ENCODE assay signal across 13 cellular contexts in genomic region chr1:51170342-51170741, GRCh38.
DNase-seq lines count a peak whose midpoint lies in the region; ATAC-seq, FAIRE-seq and TF ChIP-seq lines count a peak whose summit lies in the region.
"Had no signal": no experiment of that assay in that cellular context is flagged by ENCODE, and none has a peak within 500 bp of the region (broad histone marks: within the 10 kb centered on the region; RNA-seq: fewer than 3 reads in every experiment).

No MANE protein-coding gene starts in this region.

- H3K9ac ChIP-seq in adipocyte (ENCODE audit: low read length), result no peak overlapping the region
- H3K9ac ChIP-seq: neural progenitor cell had no signal

- H3K27me3 ChIP-seq in adipocyte (replicated peaks; ENCODE audit: control insufficient read depth, insufficient read depth, low read length), result no peaks in the 10 kb centered on the region
- H3K27me3 ChIP-seq: neural progenitor cell, sigmoid colon had no signal

- H3K4me1 Mint-ChIP-seq in HFFc6 (ENCODE audit: low read depth), result no peaks in the 10 kb centered on the region
- peaks cover 6% of the 10 kb centered on the region for H3K4me1 Mint-ChIP-seq in activated naive CD8-positive, alpha-beta T cell treated with anti-CD3 and anti-CD28 coated beads, Interleukin-2, amount 50 U/mL, for 24 hours
- H3K4me1 Mint-ChIP-seq: neural progenitor cell had no signal

- no peaks in the 10 kb centered on the region for H3K9me3 Mint-ChIP-seq in HFFc6
- H3K9me3 Mint-ChIP-seq in activated naive CD8-positive, alpha-beta T cell treated with anti-CD3 and anti-CD28 coated beads, Interleukin-2, amount 50 U/mL, for 24 hours, result no peaks in the 10 kb centered on the region
- H3K9me3 Mint-ChIP-seq: neural progenitor cell had no signal

- ATAC-seq in mucosa of descending colon (peak; percentile 76), GM18861 (IDR thresholded peaks at IDR 0.05; ENCODE audit: unreplicated experiment) (no peak)
- ATAC-seq in activated naive CD8-positive, alpha-beta T cell treated with anti-CD3 and anti-CD28 coated beads, Interleukin-2, amount 50 U/mL, for 24 hours, result no peak
- ATAC-seq: left lobe of liver had no signal

- intact Hi-C loops in mucosa of descending colon (cut with DNase I, micrococcal nuclease), result no loop called here

- H3K27ac Mint-ChIP-seq in HFFc6, result no peak overlapping the region
- H3K27ac Mint-ChIP-seq in activated naive CD8-positive, alpha-beta T cell treated with anti-CD3 and anti-CD28 coated beads, Interleukin-2, amount 50 U/mL, for 24 hours, result no peak overlapping the region
- H3K27ac Mint-ChIP-seq: neural progenitor cell had no signal

- H3K36me3 ChIP-seq in adipocyte (ENCODE audit: control insufficient read depth, insufficient read depth, low read length, severe bottlenecking), result no peaks in the 10 kb centered on the region
- H3K36me3 ChIP-seq in mucosa of descending colon (ENCODE audit: low read depth), result no peaks in the 10 kb centered on the region
- H3K36me3 ChIP-seq: neural progenitor cell, sigmoid colon had no signal

- no peak overlapping the region for H3K4me3 Mint-ChIP-seq in HFFc6
- no peak overlapping the region for H3K4me3 Mint-ChIP-seq in activated naive CD8-positive, alpha-beta T cell treated with anti-CD3 and anti-CD28 coated beads, Interleukin-2, amount 50 U/mL, for 24 hours
- H3K4me3 Mint-ChIP-seq: neural progenitor cell had no signal

- H3K4me1 ChIP-seq in adipocyte (ENCODE audit: control insufficient read depth, insufficient read depth, low read length), result peaks cover 11% of the 10 kb centered on the region
- H3K4me1 ChIP-seq in mucosa of descending colon (ENCODE audit: low read depth), result no peaks in the 10 kb centered on the region
- H3K4me1 ChIP-seq: neural progenitor cell had no signal

- peak; percentile 6 for DNase-seq in HFFc6
- peak; percentile 23 for DNase-seq in NCI-H2029 treated with DMSO at 0.1 percent for 48 hours (lab: John Stamatoyannopoulos, UW)
- peak; percentile 41 for DNase-seq in adipocyte (ENCODE audit: low read depth)
- DNase-seq in mucosa of descending colon, result no peak
- no peak for DNase-seq in activated naive CD8-positive, alpha-beta T cell treated with anti-CD3 and anti-CD28 coated beads, Interleukin-2, amount 50 U/mL, for 24 hours
- no peak for DNase-seq in frontal cortex (ENCODE audit: low spot score in 2 of 2)
- DNase-seq: activated CD4-positive, alpha-beta T cell treated with anti-CD3 and anti-CD28 coated beads, Interleukin-2, amount 50 U/mL, for 4 hours; COR-L47; NCI-H1436; sigmoid colon had no signal

- FAIRE-seq in frontal cortex (lab: Jason Lieb, UNC), result no peak

- no peak for TF ChIP-seq CTCF in HFFc6 (IDR thresholded peaks at IDR 0.05)
- no peak for TF ChIP-seq CTCF in mucosa of descending colon (IDR thresholded peaks at IDR 0.05)

- H3K4me3 ChIP-seq in adipocyte (ENCODE audit: low read length) (no peak overlapping the region), mucosa of descending colon (no peak overlapping the region)
- H3K4me3 ChIP-seq: neural progenitor cell, sigmoid colon had no signal

- no peaks in the 10 kb centered on the region for H3K36me3 Mint-ChIP-seq in HFFc6 (ENCODE audit: low read depth)
- H3K36me3 Mint-ChIP-seq in activated naive CD8-positive, alpha-beta T cell treated with anti-CD3 and anti-CD28 coated beads, Interleukin-2, amount 50 U/mL, for 24 hours (ENCODE audit: low read depth), result no peaks in the 10 kb centered on the region
- H3K36me3 Mint-ChIP-seq: neural progenitor cell had no signal

- H3K9me3 ChIP-seq in adipocyte (ENCODE audit: control insufficient read depth, low read length) (no peaks in the 10 kb centered on the region), mucosa of descending colon (no peaks in the 10 kb centered on the region)
- H3K9me3 ChIP-seq: sigmoid colon had no signal

- peaks cover 9% of the 10 kb centered on the region for H3K27me3 Mint-ChIP-seq in HFFc6 (ENCODE audit: insufficient read depth)
- H3K27me3 Mint-ChIP-seq in activated naive CD8-positive, alpha-beta T cell treated with anti-CD3 and anti-CD28 coated beads, Interleukin-2, amount 50 U/mL, for 24 hours, result peaks cover 13% of the 10 kb centered on the region

Comparison
In these comparisons a context has a peak if more than half of its experiments do, and no peak if none do; other contexts are left out.
1. DNase-seq: peak in HFFc6 (single experiment), NCI-H2029 treated with DMSO at 0.1 percent for 48 hours (single experiment) and adipocyte (single experiment); none in mucosa of descending colon (0 of 3), activated naive CD8-positive, alpha-beta T cell treated with anti-CD3 and anti-CD28 coated beads, Interleukin-2, amount 50 U/mL, for 24 hours (single experiment) and frontal cortex (0 of 2).